ENCODE assay signal across 8 cellular contexts in genomic region chr21:38787461-38788274, GRCh38. TPM values are rescaled to one million over a fixed set of nuclear protein-coding genes. Genes with fewer than 3 reads are reported as not detected.
DNase-seq lines count a peak whose midpoint lies in the region; ATAC-seq and TF ChIP-seq lines count a peak whose summit lies in the region.

No MANE protein-coding gene starts in this region.

- TF ChIP-seq CTCF in Calu3 (IDR thresholded peaks at IDR 0.05; ENCODE audit: unreplicated experiment): no peak

- peak; percentile 65 for ATAC-seq in HG03442 (IDR thresholded peaks at IDR 0.05; ENCODE audit: unreplicated experiment)
- ATAC-seq in left colon: peak; percentile 86
- no peak for ATAC-seq in GM19351 (IDR thresholded peaks at IDR 0.05; ENCODE audit: unreplicated experiment)
- ATAC-seq in natural killer cell treated with Interleukin-12 subunit alpha and Interleukin-12 subunit beta and Interleukin-15 and Interleukin-18, amount 100 ng/mL, for 72 hours: no peak
- no peak for ATAC-seq in HG03457 (IDR thresholded peaks at IDR 0.05; ENCODE audit: unreplicated experiment)

- H3K4me1 Mint-ChIP-seq in Calu3 (ENCODE audit: low read depth, unreplicated experiment): peaks cover 17% of the 10 kb centered on the region
- peaks cover 7 to 9% of the 10 kb centered on the region in 2 donors for H3K4me1 Mint-ChIP-seq in natural killer cell treated with Interleukin-12 subunit alpha and Interleukin-12 subunit beta and Interleukin-15 and Interleukin-18, amount 100 ng/mL, for 72 hours (ENCODE audit: low read depth in 2 of 2)

- H3K27ac Mint-ChIP-seq in Calu3 (ENCODE audit: unreplicated experiment): peak overlapping the region; percentile 89
- H3K27ac Mint-ChIP-seq in natural killer cell treated with Interleukin-12 subunit alpha and Interleukin-12 subunit beta and Interleukin-15 and Interleukin-18, amount 100 ng/mL, for 72 hours: no peak overlapping the region

- BruUV-seq in Calu3 (replicated peaks; lab: Mats Ljungman, UMichigan): TSS peak; percentile 84

- H3K27me3 Mint-ChIP-seq in Calu3 (ENCODE audit: unreplicated experiment): no peaks in the 10 kb centered on the region
- peaks cover 0 to 16% of the 10 kb centered on the region in 2 donors for H3K27me3 Mint-ChIP-seq in natural killer cell treated with Interleukin-12 subunit alpha and Interleukin-12 subunit beta and Interleukin-15 and Interleukin-18, amount 100 ng/mL, for 72 hours

- CTCF ChIA-PET in Calu3 (lab: Charles Lee): interaction anchor here (0.7 to 2.8 kb wide), 9 partner anchors 10 to 37 kb away, joined by 3 to 28 read pairs (median 4); no protein-coding TSS in a partner anchor

- H3K9me3 Mint-ChIP-seq in Calu3 (ENCODE audit: low read depth, unreplicated experiment): peaks cover 2% of the 10 kb centered on the region
- peaks cover 3% of the 10 kb centered on the region for H3K9me3 Mint-ChIP-seq in natural killer cell treated with Interleukin-12 subunit alpha and Interleukin-12 subunit beta and Interleukin-15 and Interleukin-18, amount 100 ng/mL, for 72 hours

- peaks cover 8% of the 10 kb centered on the region for H3K36me3 Mint-ChIP-seq in Calu3 (ENCODE audit: insufficient read depth, unreplicated experiment)
- H3K36me3 Mint-ChIP-seq in natural killer cell treated with Interleukin-12 subunit alpha and Interleukin-12 subunit beta and Interleukin-15 and Interleukin-18, amount 100 ng/mL, for 72 hours: peaks cover 5% of the 10 kb centered on the region

- intact Hi-C loops in Calu3 (cut with micrococcal nuclease; ENCODE audit: unreplicated experiment) (no loop called here), left colon (cut with DNase I, micrococcal nuclease) (no loop called here)

- H3K4me3 Mint-ChIP-seq in Calu3 (ENCODE audit: low read depth, unreplicated experiment): peak overlapping the region; percentile 67
- H3K4me3 Mint-ChIP-seq in natural killer cell treated with Interleukin-12 subunit alpha and Interleukin-12 subunit beta and Interleukin-15 and Interleukin-18, amount 100 ng/mL, for 72 hours: no peak overlapping the region

- in situ Hi-C loops in SK-MEL-5 (cut with HindIII; ENCODE audit: low pct_unique_long_range_greater_than_20kb, low sequenced_read_pairs): no loop called here

- DNase-seq in Calu3 (peak; percentile 89), SK-MEL-5 (ENCODE audit: low read depth, low spot score) (peak; percentile 14), left colon (peak; percentile 70 to 90), OCI-M2 (lab: John Stamatoyannopoulos, UW; ENCODE audit: unreplicated experiment) (no peak)
- no peak for DNase-seq in natural killer cell treated with Interleukin-12 subunit alpha and Interleukin-12 subunit beta and Interleukin-15 and Interleukin-18, amount 100 ng/mL, for 72 hours (ENCODE audit: low spot score)

RNA-seq across cellular contexts. Expression of gene ETS2, which starts 18.1 kb away (rescaled TPM):
- total RNA-seq in Calu3 (2022) (49.9 and 63.3 TPM in 2 replicates), left colon (100 to 1,000 TPM; 158 to 274 TPM)
- total RNA-seq in SK-MEL-5 (2014; rRNA removed; shearing (Covaris generic)): 3.6 and 4.2 TPM in 2 replicates
- 6.9 and 7.9 TPM in 2 replicates for polyA plus RNA-seq in SK-MEL-5 (2015; cell fraction: cytosol; rRNA removed)
- 5.5 and 7.6 TPM in 2 replicates for polyA plus RNA-seq in SK-MEL-5 (2015; cell fraction: nucleus; rRNA removed)
- total RNA-seq in natural killer cell treated with Interleukin-12 subunit alpha and Interleukin-12 subunit beta and Interleukin-15 and Interleukin-18, amount 100 ng/mL, for 72 hours: 10 to 100 TPM; 22.9 to 25.2 TPM

Comparison
In these comparisons a context has a peak if more than half of its experiments do, and no peak if none do; other contexts are left out.
1. DNase-seq: peak in Calu3 (single experiment), SK-MEL-5 (single experiment) and left colon (2 of 2); none in OCI-M2 (single experiment) and natural killer cell treated with Interleukin-12 subunit alpha and Interleukin-12 subunit beta and Interleukin-15 and Interleukin-18, amount 100 ng/mL, for 72 hours (single experiment).
2. ATAC-seq: peak in HG03442 (single experiment) and left colon (single experiment); none in GM19351 (single experiment), natural killer cell treated with Interleukin-12 subunit alpha and Interleukin-12 subunit beta and Interleukin-15 and Interleukin-18, amount 100 ng/mL, for 72 hours (0 of 2) and HG03457 (single experiment).